19 cellular contexts compared by ENCODE assay signal in the genomic region with DNA sequence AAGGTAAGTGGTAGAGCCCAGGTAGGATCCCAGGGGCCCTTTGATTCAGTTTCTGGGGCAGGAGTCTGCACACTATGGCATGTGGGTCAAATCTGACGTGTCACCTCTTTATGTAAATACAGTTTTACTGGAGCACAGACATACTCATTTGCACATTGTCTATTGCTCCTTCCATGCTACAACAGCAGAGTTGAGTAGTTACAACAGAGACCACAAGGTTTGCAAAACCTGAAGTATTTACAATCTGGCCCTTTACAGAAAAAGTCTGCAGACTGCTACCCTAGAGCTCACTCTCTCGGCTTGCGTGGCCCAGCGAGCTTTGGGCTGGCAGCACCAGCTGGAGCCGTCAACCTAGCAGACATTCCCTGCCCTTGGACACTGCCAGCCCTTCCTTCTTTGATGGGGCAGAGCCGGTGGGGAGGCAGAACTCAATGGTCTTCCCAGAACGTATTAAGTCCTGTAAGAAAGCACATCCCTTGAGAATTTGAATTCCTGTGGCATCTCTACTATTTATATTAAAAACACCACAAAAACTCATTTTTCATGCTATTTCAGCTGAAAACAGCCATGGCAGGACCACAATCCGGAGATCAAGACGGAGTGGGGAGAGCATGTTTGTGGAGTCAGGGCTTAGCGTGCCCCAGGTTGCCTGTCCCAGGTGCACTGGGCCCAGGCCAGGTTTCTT.
"Had no signal": no experiment of that assay in that cellular context is flagged by ENCODE, and none has a peak within 500 bp of the region (broad histone marks: within the 10 kb centered on the region; RNA-seq: fewer than 3 reads in every experiment).

No MANE protein-coding gene starts in this region.

- H3K36me3 ChIP-seq: breast epithelium, left ventricle myocardium inferior, pancreas had no signal

- H3K9me3 ChIP-seq: breast epithelium, left ventricle myocardium inferior, mucosa of descending colon, pancreas had no signal

- H3K27me3 ChIP-seq: breast epithelium, hepatocyte, pancreas had no signal

- H3K27ac ChIP-seq: breast epithelium, hepatocyte, left ventricle myocardium inferior, pancreas had no signal

- H3K4me3 ChIP-seq: breast epithelium, hepatocyte, left ventricle myocardium inferior, mucosa of descending colon, pancreas had no signal

- H3K4me1 ChIP-seq: breast epithelium, pancreas had no signal

- H3K79me2 ChIP-seq: hepatocyte had no signal

- H2AFZ ChIP-seq: hepatocyte had no signal

- H3K4me2 ChIP-seq: hepatocyte had no signal

- DNase-seq: activated CD4-positive, alpha-beta memory T cell treated with anti-CD3 and anti-CD28 coated beads, Interleukin-2, amount 10 ng/mL, durations not matched to agents 7 days and 5 days; activated CD4-positive, alpha-beta T cell treated with anti-CD3 and anti-CD28 coated beads for 4 hours; activated effector memory CD4-positive, alpha-beta T cell treated with Interleukin-2 at 50 U/mL for 16 hours; activated naive CD4-positive, alpha-beta T cell treated with anti-CD3 and anti-CD28 coated beads, Interleukin-2, amount 50 U/mL, for 16 hours; activated T-cell treated with anti-CD3 and anti-CD28 coated beads, Interleukin-2, amount 50 U/mL, for 4 hours; cerebellar nuclear complex; dermis blood vessel endothelial cell; effector memory CD8-positive, alpha-beta T cell; kidney; left ventricle myocardium inferior; mucosa of descending colon; naive thymus-derived CD4-positive, alpha-beta T cell; pancreas; stimulated activated CD4-positive, alpha-beta T cell treated with anti-CD3 and anti-CD28 coated beads, Interleukin-2, amount 100 ng/mL, for 48 hours; T-helper 17 cell had no signal

- ATAC-seq: activated T-cell treated with anti-CD3 and anti-CD28 coated beads, Interleukin-2, amount 50 U/mL, for 4 hours; effector memory CD8-positive, alpha-beta T cell; mucosa of descending colon; naive thymus-derived CD4-positive, alpha-beta T cell; pancreas; stimulated activated memory B cell treated with anti-CD40 and anti-IgM and Interleukin-4, amounts not matched to agents 10 μg/mL and 1 μg/mL and 100 μg/mL, for 72 hours; T-helper 17 cell; WTC11 had no signal
